In the genomic region with DNA sequence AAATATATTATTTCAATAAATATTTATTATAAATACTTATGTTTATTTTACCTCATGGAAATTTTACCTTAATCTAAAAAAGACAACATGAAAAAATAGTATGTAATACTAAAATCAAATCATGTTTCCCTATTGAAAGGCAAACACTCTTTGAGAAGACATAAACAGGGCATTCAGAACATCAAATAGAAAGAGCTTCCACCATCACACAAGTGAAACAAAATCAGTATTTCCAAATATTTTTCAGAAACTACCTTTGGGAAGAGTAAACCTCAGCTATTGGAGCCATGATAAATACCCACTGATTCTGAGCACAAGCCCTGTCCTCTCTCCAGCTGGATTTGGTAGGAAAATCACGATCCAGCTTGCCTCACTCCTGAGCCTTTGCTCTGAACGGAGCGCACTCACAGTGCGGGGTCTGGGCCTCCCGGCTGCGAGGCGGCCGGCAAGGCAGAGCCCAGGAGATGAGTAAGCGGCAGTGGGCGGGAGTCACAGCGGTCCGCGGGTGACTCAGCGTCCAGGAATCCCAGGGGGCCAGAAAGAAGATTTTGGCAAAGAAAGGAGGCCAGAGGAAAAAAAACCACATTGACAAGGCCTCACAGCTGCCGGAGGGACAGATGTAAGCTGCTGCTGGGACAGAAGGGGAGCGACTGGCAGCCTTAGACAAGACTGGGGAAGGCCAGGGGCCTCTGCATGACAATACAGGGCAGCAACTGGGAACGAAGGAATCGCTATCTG, we compare ENCODE assay signal across 1 cellular context.
TF ChIP-seq lines count a peak whose summit lies in the region.

No MANE protein-coding gene starts in this region.

TF ChIP-seq in HEK293, 187 proteins besides CTCF, POLR2A, EP300 and RAD21 (continued from another document and continues in another):
- TF ChIP-seq, protein P1, sequence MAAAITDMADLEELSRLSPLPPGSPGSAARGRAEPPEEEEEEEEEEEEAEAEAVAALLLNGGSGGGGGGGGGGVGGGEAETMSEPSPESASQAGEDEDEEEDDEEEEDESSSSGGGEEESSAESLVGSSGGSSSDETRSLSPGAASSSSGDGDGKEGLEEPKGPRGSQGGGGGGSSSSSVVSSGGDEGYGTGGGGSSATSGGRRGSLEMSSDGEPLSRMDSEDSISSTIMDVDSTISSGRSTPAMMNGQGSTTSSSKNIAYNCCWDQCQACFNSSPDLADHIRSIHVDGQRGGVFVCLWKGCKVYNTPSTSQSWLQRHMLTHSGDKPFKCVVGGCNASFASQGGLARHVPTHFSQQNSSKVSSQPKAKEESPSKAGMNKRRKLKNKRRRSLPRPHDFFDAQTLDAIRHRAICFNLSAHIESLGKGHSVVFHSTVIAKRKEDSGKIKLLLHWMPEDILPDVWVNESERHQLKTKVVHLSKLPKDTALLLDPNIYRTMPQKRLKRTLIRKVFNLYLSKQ (tag by site-specific recombination; IDR thresholded peaks at IDR 0.05; ENCODE audit: borderline replicate concordance), result no peak
- TF ChIP-seq ZNF37A (tag by site-specific recombination; IDR thresholded peaks at IDR 0.05), result no peak
- TF ChIP-seq ZNF585B (tag by site-specific recombination; IDR thresholded peaks at IDR 0.05), result no peak
- no peak for TF ChIP-seq MYNN (tag by site-specific recombination; IDR thresholded peaks at IDR 0.05; ENCODE audit: borderline replicate concordance)
- TF ChIP-seq SCRT2 (tag by site-specific recombination; IDR thresholded peaks at IDR 0.05), result no peak
- TF ChIP-seq, protein P2, sequence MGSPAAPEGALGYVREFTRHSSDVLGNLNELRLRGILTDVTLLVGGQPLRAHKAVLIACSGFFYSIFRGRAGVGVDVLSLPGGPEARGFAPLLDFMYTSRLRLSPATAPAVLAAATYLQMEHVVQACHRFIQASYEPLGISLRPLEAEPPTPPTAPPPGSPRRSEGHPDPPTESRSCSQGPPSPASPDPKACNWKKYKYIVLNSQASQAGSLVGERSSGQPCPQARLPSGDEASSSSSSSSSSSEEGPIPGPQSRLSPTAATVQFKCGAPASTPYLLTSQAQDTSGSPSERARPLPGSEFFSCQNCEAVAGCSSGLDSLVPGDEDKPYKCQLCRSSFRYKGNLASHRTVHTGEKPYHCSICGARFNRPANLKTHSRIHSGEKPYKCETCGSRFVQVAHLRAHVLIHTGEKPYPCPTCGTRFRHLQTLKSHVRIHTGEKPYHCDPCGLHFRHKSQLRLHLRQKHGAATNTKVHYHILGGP (tag by site-specific recombination; IDR thresholded peaks at IDR 0.05), result no peak
- no peak for TF ChIP-seq ZNF146 (tag by site-specific recombination; IDR thresholded peaks at IDR 0.05)
- peak; percentile 64; the same call in 1 of the 2 replicates for TF ChIP-seq KLF8 (tag by site-specific recombination; IDR thresholded peaks at IDR 0.05)
- no peak for TF ChIP-seq REPIN1 (tag by site-specific recombination; IDR thresholded peaks at IDR 0.05; ENCODE audit: low read depth)
- TF ChIP-seq ZSCAN30 (tag by site-specific recombination; IDR thresholded peaks at IDR 0.05), result peak; percentile 67; the same call in 1 of the 2 replicates
- no peak for TF ChIP-seq ZNF48 (tag by site-specific recombination; IDR thresholded peaks at IDR 0.05)
- TF ChIP-seq ZNF558 (tag by site-specific recombination; IDR thresholded peaks at IDR 0.05), result no peak
- no peak for TF ChIP-seq SALL2 (tag by site-specific recombination; IDR thresholded peaks at IDR 0.05; ENCODE audit: borderline replicate concordance)
- no peak for TF ChIP-seq ZNF623 (tag by site-specific recombination; IDR thresholded peaks at IDR 0.05)
- peak; percentile 86 for TF ChIP-seq ZBTB17 (tag by site-specific recombination; IDR thresholded peaks at IDR 0.05)
- peak; percentile 42; the same call in 1 of the 2 replicates for TF ChIP-seq SP3 (tag by site-specific recombination; IDR thresholded peaks at IDR 0.05)
- peak; percentile 93 for TF ChIP-seq ZNF660 (tag by site-specific recombination; IDR thresholded peaks at IDR 0.05)
- no peak for TF ChIP-seq ZNF214 (tag by site-specific recombination; IDR thresholded peaks at IDR 0.05; ENCODE audit: borderline replicate concordance)
- no peak for TF ChIP-seq ZNF610 (tag by site-specific recombination; IDR thresholded peaks at IDR 0.05; ENCODE audit: borderline replicate concordance)
- TF ChIP-seq KLF9 (tag by site-specific recombination; IDR thresholded peaks at IDR 0.05; ENCODE audit: low read depth), result 0 out of 2 replicates have a peak, but pooled peaks have one; percentile 62
- TF ChIP-seq ZNF530 (tag by site-specific recombination; IDR thresholded peaks at IDR 0.05; ENCODE audit: low read depth), result no peak
- TF ChIP-seq ZNF211 (tag by site-specific recombination; IDR thresholded peaks at IDR 0.05; ENCODE audit: low read depth), result no peak
- no peak for TF ChIP-seq ZNF239 (tag by site-specific recombination; IDR thresholded peaks at IDR 0.05)
- TF ChIP-seq ZIC2 (tag by site-specific recombination; IDR thresholded peaks at IDR 0.05), result peak; percentile 91
- TF ChIP-seq SP7 (tag by site-specific recombination; IDR thresholded peaks at IDR 0.05), result peak; percentile 82
- no peak for TF ChIP-seq ZBTB7A (tag by site-specific recombination; IDR thresholded peaks at IDR 0.05; ENCODE audit: low read depth)
- TF ChIP-seq EGR2 (tag by site-specific recombination; IDR thresholded peaks at IDR 0.05; ENCODE audit: low read depth), result peak; percentile 57; the same call in 1 of the 2 replicates
- no peak for TF ChIP-seq BCL11B (tag by site-specific recombination; IDR thresholded peaks at IDR 0.05; ENCODE audit: low read depth)
- TF ChIP-seq, protein P3, sequence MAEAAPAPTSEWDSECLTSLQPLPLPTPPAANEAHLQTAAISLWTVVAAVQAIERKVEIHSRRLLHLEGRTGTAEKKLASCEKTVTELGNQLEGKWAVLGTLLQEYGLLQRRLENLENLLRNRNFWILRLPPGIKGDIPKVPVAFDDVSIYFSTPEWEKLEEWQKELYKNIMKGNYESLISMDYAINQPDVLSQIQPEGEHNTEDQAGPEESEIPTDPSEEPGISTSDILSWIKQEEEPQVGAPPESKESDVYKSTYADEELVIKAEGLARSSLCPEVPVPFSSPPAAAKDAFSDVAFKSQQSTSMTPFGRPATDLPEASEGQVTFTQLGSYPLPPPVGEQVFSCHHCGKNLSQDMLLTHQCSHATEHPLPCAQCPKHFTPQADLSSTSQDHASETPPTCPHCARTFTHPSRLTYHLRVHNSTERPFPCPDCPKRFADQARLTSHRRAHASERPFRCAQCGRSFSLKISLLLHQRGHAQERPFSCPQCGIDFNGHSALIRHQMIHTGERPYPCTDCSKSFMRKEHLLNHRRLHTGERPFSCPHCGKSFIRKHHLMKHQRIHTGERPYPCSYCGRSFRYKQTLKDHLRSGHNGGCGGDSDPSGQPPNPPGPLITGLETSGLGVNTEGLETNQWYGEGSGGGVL (tag by site-specific recombination; IDR thresholded peaks at IDR 0.05), result no peak
- no peak for TF ChIP-seq RBAK (tag by site-specific recombination; IDR thresholded peaks at IDR 0.05)
- TF ChIP-seq, protein P4, sequence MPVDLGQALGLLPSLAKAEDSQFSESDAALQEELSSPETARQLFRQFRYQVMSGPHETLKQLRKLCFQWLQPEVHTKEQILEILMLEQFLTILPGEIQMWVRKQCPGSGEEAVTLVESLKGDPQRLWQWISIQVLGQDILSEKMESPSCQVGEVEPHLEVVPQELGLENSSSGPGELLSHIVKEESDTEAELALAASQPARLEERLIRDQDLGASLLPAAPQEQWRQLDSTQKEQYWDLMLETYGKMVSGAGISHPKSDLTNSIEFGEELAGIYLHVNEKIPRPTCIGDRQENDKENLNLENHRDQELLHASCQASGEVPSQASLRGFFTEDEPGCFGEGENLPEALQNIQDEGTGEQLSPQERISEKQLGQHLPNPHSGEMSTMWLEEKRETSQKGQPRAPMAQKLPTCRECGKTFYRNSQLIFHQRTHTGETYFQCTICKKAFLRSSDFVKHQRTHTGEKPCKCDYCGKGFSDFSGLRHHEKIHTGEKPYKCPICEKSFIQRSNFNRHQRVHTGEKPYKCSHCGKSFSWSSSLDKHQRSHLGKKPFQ (tag by site-specific recombination; IDR thresholded peaks at IDR 0.05), result no peak
- TF ChIP-seq, protein P5, sequence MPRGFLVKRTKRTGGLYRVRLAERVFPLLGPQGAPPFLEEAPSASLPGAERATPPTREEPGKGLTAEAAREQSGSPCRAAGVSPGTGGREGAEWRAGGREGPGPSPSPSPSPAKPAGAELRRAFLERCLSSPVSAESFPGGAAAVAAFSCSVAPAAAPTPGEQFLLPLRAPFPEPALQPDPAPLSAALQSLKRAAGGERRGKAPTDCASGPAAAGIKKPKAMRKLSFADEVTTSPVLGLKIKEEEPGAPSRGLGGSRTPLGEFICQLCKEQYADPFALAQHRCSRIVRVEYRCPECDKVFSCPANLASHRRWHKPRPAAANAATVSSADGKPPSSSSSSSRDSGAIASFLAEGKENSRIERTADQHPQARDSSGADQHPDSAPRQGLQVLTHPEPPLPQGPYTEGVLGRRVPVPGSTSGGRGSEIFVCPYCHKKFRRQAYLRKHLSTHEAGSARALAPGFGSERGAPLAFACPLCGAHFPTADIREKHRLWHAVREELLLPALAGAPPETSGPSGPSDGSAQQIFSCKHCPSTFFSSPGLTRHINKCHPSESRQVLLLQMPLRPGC (tag by site-specific recombination; IDR thresholded peaks at IDR 0.05), result no peak
- peak; percentile 84 for TF ChIP-seq ZEB2 (tag by site-specific recombination; IDR thresholded peaks at IDR 0.05)
- TF ChIP-seq, protein P6, sequence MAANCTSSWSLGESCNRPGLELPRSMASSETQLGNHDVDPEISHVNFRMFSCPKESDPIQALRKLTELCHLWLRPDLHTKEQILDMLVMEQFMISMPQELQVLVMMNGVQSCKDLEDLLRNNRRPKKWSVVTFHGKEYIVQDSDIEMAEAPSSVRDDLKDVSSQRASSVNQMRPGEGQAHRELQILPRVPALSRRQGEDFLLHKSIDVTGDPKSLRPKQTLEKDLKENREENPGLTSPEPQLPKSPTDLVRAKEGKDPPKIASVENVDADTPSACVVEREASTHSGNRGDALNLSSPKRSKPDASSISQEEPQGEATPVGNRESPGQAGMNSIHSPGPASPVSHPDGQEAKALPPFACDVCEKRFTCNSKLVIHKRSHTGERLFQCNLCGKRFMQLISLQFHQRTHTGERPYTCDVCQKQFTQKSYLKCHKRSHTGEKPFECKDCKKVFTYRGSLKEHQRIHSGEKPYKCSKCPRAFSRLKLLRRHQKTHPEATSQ (tag by site-specific recombination; IDR thresholded peaks at IDR 0.05), result no peak
- TF ChIP-seq, protein P7, sequence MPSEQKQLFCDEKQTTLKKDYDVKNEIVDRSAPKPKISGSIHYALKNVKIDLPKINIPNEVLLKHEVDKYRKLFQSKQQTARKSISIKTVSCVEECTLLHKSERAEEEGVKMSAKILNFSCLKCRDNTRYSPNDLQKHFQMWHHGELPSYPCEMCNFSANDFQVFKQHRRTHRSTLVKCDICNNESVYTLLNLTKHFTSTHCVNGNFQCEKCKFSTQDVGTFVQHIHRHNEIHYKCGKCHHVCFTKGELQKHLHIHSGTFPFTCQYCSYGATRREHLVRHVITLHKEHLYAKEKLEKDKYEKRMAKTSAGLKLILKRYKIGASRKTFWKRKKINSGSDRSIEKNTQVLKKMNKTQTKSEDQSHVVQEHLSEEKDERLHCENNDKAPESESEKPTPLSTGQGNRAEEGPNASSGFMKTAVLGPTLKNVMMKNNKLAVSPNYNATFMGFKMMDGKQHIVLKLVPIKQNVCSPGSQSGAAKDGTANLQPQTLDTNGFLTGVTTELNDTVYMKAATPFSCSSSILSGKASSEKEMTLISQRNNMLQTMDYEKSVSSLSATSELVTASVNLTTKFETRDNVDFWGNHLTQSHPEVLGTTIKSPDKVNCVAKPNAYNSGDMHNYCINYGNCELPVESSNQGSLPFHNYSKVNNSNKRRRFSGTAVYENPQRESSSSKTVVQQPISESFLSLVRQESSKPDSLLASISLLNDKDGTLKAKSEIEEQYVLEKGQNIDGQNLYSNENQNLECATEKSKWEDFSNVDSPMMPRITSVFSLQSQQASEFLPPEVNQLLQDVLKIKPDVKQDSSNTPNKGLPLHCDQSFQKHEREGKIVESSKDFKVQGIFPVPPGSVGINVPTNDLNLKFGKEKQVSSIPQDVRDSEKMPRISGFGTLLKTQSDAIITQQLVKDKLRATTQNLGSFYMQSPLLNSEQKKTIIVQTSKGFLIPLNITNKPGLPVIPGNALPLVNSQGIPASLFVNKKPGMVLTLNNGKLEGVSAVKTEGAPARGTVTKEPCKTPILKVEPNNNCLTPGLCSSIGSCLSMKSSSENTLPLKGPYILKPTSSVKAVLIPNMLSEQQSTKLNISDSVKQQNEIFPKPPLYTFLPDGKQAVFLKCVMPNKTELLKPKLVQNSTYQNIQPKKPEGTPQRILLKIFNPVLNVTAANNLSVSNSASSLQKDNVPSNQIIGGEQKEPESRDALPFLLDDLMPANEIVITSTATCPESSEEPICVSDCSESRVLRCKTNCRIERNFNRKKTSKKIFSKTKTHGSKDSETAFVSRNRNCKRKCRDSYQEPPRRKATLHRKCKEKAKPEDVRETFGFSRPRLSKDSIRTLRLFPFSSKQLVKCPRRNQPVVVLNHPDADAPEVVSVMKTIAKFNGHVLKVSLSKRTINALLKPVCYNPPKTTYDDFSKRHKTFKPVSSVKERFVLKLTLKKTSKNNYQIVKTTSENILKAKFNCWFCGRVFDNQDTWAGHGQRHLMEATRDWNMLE (tag by site-specific recombination; conservative IDR thresholded peaks at IDR 0.05; ENCODE audit: low read depth), result 0 out of 2 replicates have a peak, but pooled peaks have one; percentile 25
- TF ChIP-seq ZNF155 (tag by site-specific recombination; IDR thresholded peaks at IDR 0.05), result no peak
- no peak for TF ChIP-seq SETDB1 (IDR thresholded peaks at IDR 0.05; ENCODE audit: insufficient read length, low read length)
- no peak for TF ChIP-seq ZFP3 (tag by site-specific recombination; IDR thresholded peaks at IDR 0.05; ENCODE audit: low read depth)
- TF ChIP-seq ZNF555 (tag by site-specific recombination; conservative IDR thresholded peaks at IDR 0.05), result no peak
- TF ChIP-seq ZNF654 (tag by site-specific recombination; IDR thresholded peaks at IDR 0.05; ENCODE audit: low read depth), result no peak
- no peak for TF ChIP-seq ZNF529 (tag by site-specific recombination; IDR thresholded peaks at IDR 0.05; ENCODE audit: insufficient replicate concordance)
- no peak for TF ChIP-seq ZFP37 (tag by site-specific recombination; IDR thresholded peaks at IDR 0.05)
- TF ChIP-seq GFI1B (tag by site-specific recombination; IDR thresholded peaks at IDR 0.05), result no peak
- TF ChIP-seq MEIS1 (CRISPR knock-in tag; IDR thresholded peaks at IDR 0.05; ENCODE audit: borderline replicate concordance), result no peak
- peak; percentile 93 for TF ChIP-seq ZNF366 (tag by site-specific recombination; conservative IDR thresholded peaks at IDR 0.05)
- no peak for TF ChIP-seq ZNF394 (tag by site-specific recombination; IDR thresholded peaks at IDR 0.05; ENCODE audit: borderline replicate concordance)
- no peak for TF ChIP-seq ZNF596 (tag by site-specific recombination; IDR thresholded peaks at IDR 0.05)
- no peak for TF ChIP-seq ZNF792 (tag by site-specific recombination; IDR thresholded peaks at IDR 0.05)
